ENCODE assay signal across 8 cellular contexts in genomic region chr7:50664461-50664922, GRCh38.
DNase-seq lines count a peak whose midpoint lies in the region; ATAC-seq and TF ChIP-seq lines count a peak whose summit lies in the region.

No MANE protein-coding gene starts in this region.

- H3K4me3 Mint-ChIP-seq in activated T-cell treated with anti-CD3 and anti-CD28 coated beads, Interleukin-2, amount 50 U/mL, for 72 hours, result peak overlapping the region in 1 of 2 donors; percentile 39

- TF ChIP-seq CTCF in psoas muscle (IDR thresholded peaks at IDR 0.05) (no peak), vagina (IDR thresholded peaks at IDR 0.05) (no peak)

- H3K4me3 ChIP-seq in psoas muscle, result peak overlapping the region; percentile 13
- no peak overlapping the region for H3K4me3 ChIP-seq in vagina

- no peak overlapping the region for H3K27ac Mint-ChIP-seq in activated T-cell treated with anti-CD3 and anti-CD28 coated beads, Interleukin-2, amount 50 U/mL, for 72 hours

- no peak for TF ChIP-seq POLR2A in vagina (IDR thresholded peaks at IDR 0.05)

- H3K36me3 ChIP-seq in psoas muscle (ENCODE audit: insufficient read depth in 1 of 2, low read depth in 1 of 2), result no peaks in the 10 kb centered on the region
- peaks cover 0 to 5% of the 10 kb centered on the region in 2 donors for H3K36me3 ChIP-seq in vagina

- no peaks in the 10 kb centered on the region for H3K27me3 ChIP-seq in psoas muscle (ENCODE audit: insufficient read depth in 3 of 3, low read length in 2 of 3)
- no peaks in the 10 kb centered on the region for H3K27me3 ChIP-seq in vagina

- DNase-seq in COR-L47 (lab: John Stamatoyannopoulos, UW), result peak; percentile 15
- DNase-seq in activated T-cell treated with anti-CD3 and anti-CD28 coated beads, Interleukin-2, amount 50 U/mL, for 72 hours, result peak; percentile 39 to 45
- peak in 1 of 2 donors; percentile 37 for DNase-seq in psoas muscle
- DNase-seq in nucleus accumbens (lab: John Stamatoyannopoulos, UW), result no peak
- no peak for DNase-seq in NCI-H82 treated with DMSO at 0.1 percent for 48 hours (lab: John Stamatoyannopoulos, UW; ENCODE audit: unreplicated experiment)
- DNase-seq in vagina (ENCODE audit: extremely low spot score in 2 of 2), result no peak

- H3K4me1 ChIP-seq in psoas muscle, result peaks cover 82% of the 10 kb centered on the region
- peaks cover 74% of the 10 kb centered on the region for H3K4me1 ChIP-seq in vagina

- peaks cover 51% of the 10 kb centered on the region for H3K4me1 Mint-ChIP-seq in activated T-cell treated with anti-CD3 and anti-CD28 coated beads, Interleukin-2, amount 50 U/mL, for 72 hours (ENCODE audit: low read depth)

- no peaks in the 10 kb centered on the region for H3K9me3 Mint-ChIP-seq in activated T-cell treated with anti-CD3 and anti-CD28 coated beads, Interleukin-2, amount 50 U/mL, for 72 hours

- peak overlapping the region; percentile 91 for H3K27ac ChIP-seq in psoas muscle
- H3K27ac ChIP-seq in vagina, result no peak overlapping the region

- H3K36me3 Mint-ChIP-seq in activated T-cell treated with anti-CD3 and anti-CD28 coated beads, Interleukin-2, amount 50 U/mL, for 72 hours (ENCODE audit: insufficient read depth in 2 of 2), result no peaks in the 10 kb centered on the region

- peak; percentile 42 for ATAC-seq in GM19397 (IDR thresholded peaks at IDR 0.05; ENCODE audit: unreplicated experiment)
- ATAC-seq in HG03342 (IDR thresholded peaks at IDR 0.05; ENCODE audit: unreplicated experiment), result peak; percentile 67
- ATAC-seq in activated T-cell treated with anti-CD3 and anti-CD28 coated beads, Interleukin-2, amount 50 U/mL, for 72 hours (replicated peaks in 1 of 2), result peak; percentile 86 to 87
- peak; percentile 60 to 72 (median 62) for ATAC-seq in psoas muscle

- H3K9me3 ChIP-seq in psoas muscle (no peaks in the 10 kb centered on the region), vagina (no peaks in the 10 kb centered on the region)

- WGBS in psoas muscle, 3 donors, result 62 to 82% (median 72%) methylated on average over 9 of the region's 9 CpGs

- no peaks in the 10 kb centered on the region for H3K27me3 Mint-ChIP-seq in activated T-cell treated with anti-CD3 and anti-CD28 coated beads, Interleukin-2, amount 50 U/mL, for 72 hours (ENCODE audit: low read depth)

- intact Hi-C loops in psoas muscle (cut with DNase I) (no loop called here), vagina (cut with DNase I) (no loop called here)

Comparison
In these comparisons a context has a peak if more than half of its experiments do, and no peak if none do; other contexts are left out.
1. DNase-seq: peak in COR-L47 (single experiment) and activated T-cell treated with anti-CD3 and anti-CD28 coated beads, Interleukin-2, amount 50 U/mL, for 72 hours (2 of 2); none in nucleus accumbens (0 of 56), NCI-H82 treated with DMSO at 0.1 percent for 48 hours (single experiment) and vagina (0 of 2).
2. Peak in every context shown above with its lines, with median percentiles within 50 percentile points of each other: ATAC-seq.